ENCODE assay signal across 15 cellular contexts in genomic region chr3:76765526-76765925, GRCh38.
"Had no signal": no experiment of that assay in that cellular context is flagged by ENCODE, and none has a peak within 500 bp of the region (broad histone marks: within the 10 kb centered on the region; RNA-seq: fewer than 3 reads in every experiment).

No MANE protein-coding gene starts in this region.

- H3K27me3 Mint-ChIP-seq: activated CD4-positive, alpha-beta memory T cell treated with anti-CD3 and anti-CD28 coated beads, Interleukin-2, amount 10 ng/mL, durations not matched to agents 7 days and 5 days; activated naive CD8-positive, alpha-beta T cell treated with anti-CD3 and anti-CD28 coated beads for 36 hours; memory B cell had no signal

- H3K9me3 ChIP-seq: breast epithelium, upper lobe of left lung had no signal

- H3K9me3 Mint-ChIP-seq: endodermal cell, nephron had no signal

- DNase-seq: activated CD4-positive, alpha-beta memory T cell treated with anti-CD3 and anti-CD28 coated beads, Interleukin-2, amount 10 ng/mL, durations not matched to agents 7 days and 5 days; activated gamma-delta T cell treated with Interleukin-2 at 50 U/mL for 16 hours; activated naive CD8-positive, alpha-beta T cell treated with anti-CD3 and anti-CD28 coated beads for 36 hours; activated T-cell treated with anti-CD3 and anti-CD28 coated beads, Interleukin-2, amount 50 U/mL, for 72 hours; endodermal cell; immature natural killer cell; stimulated activated CD4-positive, alpha-beta T cell treated with anti-CD3 and anti-CD28 coated beads, Interleukin-12 subunit alpha, Interleukin-12 subunit beta, amount 100 ng/mL, for 4 hours; stimulated activated naive CD4-positive, alpha-beta T cell treated with Interleukin-2 at 50 U/mL for 16 hours; T-helper 9 cell; upper lobe of left lung had no signal

- H3K4me3 Mint-ChIP-seq: activated CD4-positive, alpha-beta memory T cell treated with anti-CD3 and anti-CD28 coated beads, Interleukin-2, amount 10 ng/mL, durations not matched to agents 7 days and 5 days; activated naive CD8-positive, alpha-beta T cell treated with anti-CD3 and anti-CD28 coated beads for 36 hours; activated T-cell treated with anti-CD3 and anti-CD28 coated beads, Interleukin-2, amount 50 U/mL, for 72 hours; endodermal cell; immature natural killer cell; memory B cell; nephron had no signal

- H3K4me1 ChIP-seq: breast epithelium, upper lobe of left lung had no signal

- H3K27ac ChIP-seq: breast epithelium, upper lobe of left lung had no signal

- H3K36me3 Mint-ChIP-seq: activated naive CD8-positive, alpha-beta T cell treated with anti-CD3 and anti-CD28 coated beads for 36 hours; immature natural killer cell; memory B cell had no signal

- ATAC-seq: activated T-cell treated with anti-CD3 and anti-CD28 coated beads, Interleukin-2, amount 50 U/mL, for 72 hours; esophagus mucosa; left lobe of liver had no signal

- H3K27me3 ChIP-seq: breast epithelium, upper lobe of left lung had no signal

- H3K27ac Mint-ChIP-seq: activated CD4-positive, alpha-beta memory T cell treated with anti-CD3 and anti-CD28 coated beads, Interleukin-2, amount 10 ng/mL, durations not matched to agents 7 days and 5 days; activated naive CD8-positive, alpha-beta T cell treated with anti-CD3 and anti-CD28 coated beads for 36 hours; activated T-cell treated with anti-CD3 and anti-CD28 coated beads, Interleukin-2, amount 50 U/mL, for 72 hours; endodermal cell; immature natural killer cell; memory B cell; nephron had no signal

- H3K36me3 ChIP-seq: breast epithelium, upper lobe of left lung had no signal

- H3K4me1 Mint-ChIP-seq: activated CD4-positive, alpha-beta memory T cell treated with anti-CD3 and anti-CD28 coated beads, Interleukin-2, amount 10 ng/mL, durations not matched to agents 7 days and 5 days; activated naive CD8-positive, alpha-beta T cell treated with anti-CD3 and anti-CD28 coated beads for 36 hours; endodermal cell; immature natural killer cell; memory B cell; nephron had no signal

- H3K4me3 ChIP-seq: breast epithelium, upper lobe of left lung had no signal
